11 cellular contexts compared by ENCODE assay signal in genomic region chr10:7561216-7561893, GRCh38.
DNase-seq lines count a peak whose midpoint lies in the region; ATAC-seq and TF ChIP-seq lines count a peak whose summit lies in the region.
"Had no signal": no experiment of that assay in that cellular context is flagged by ENCODE, and none has a peak within 500 bp of the region (broad histone marks: within the 10 kb centered on the region; RNA-seq: fewer than 3 reads in every experiment).

No MANE protein-coding gene starts in this region.

- H3K4me1 ChIP-seq in muscle layer of duodenum (ENCODE audit: control insufficient read depth in 1 of 2, insufficient read depth in 2 of 2, low read length in 2 of 2) (peaks cover 4 to 41% of the 10 kb centered on the region in 2 donors), upper lobe of right lung (peaks cover 33% of the 10 kb centered on the region)

- TF ChIP-seq CTCF in fibroblast of the aortic adventitia (IDR thresholded peaks at IDR 0.05; ENCODE audit: insufficient read depth, low read length): no peak
- no peak for TF ChIP-seq CTCF in upper lobe of right lung (IDR thresholded peaks at IDR 0.05)

- intact Hi-C loops in upper lobe of right lung (cut with DNase I): no loop called here

- peak; percentile 9 for DNase-seq in NCI-H774 (lab: John Stamatoyannopoulos, UW)
- peak; percentile 25 for DNase-seq in fibroblast of the aortic adventitia (ENCODE audit: low read depth)
- DNase-seq in upper lobe of right lung: no peak
- DNase-seq in pons (ENCODE audit: low spot score): no peak
- no peak for DNase-seq in NCI-H510A (lab: John Stamatoyannopoulos, UW)
- DNase-seq in dermis blood vessel endothelial cell: no peak
- DNase-seq: activated T-cell treated with anti-CD3 and anti-CD28 coated beads, Interleukin-2, amount 50 U/mL, for 72 hours; effector memory CD4-positive, alpha-beta T cell had no signal

- ATAC-seq in upper lobe of right lung (peak; percentile 44), HG03439 (IDR thresholded peaks at IDR 0.05; ENCODE audit: unreplicated experiment) (no peak)
- ATAC-seq: activated T-cell treated with anti-CD3 and anti-CD28 coated beads, Interleukin-2, amount 50 U/mL, for 72 hours; HCT116 had no signal

- H3K27me3 ChIP-seq in muscle layer of duodenum (ENCODE audit: low read depth, low read length): no peaks in the 10 kb centered on the region
- H3K27me3 ChIP-seq in upper lobe of right lung: no peaks in the 10 kb centered on the region

- H3K27ac ChIP-seq in muscle layer of duodenum (ENCODE audit: low read length): peak overlapping the region; percentile 67
- no peak overlapping the region for H3K27ac ChIP-seq in upper lobe of right lung

- peaks cover 0 to 4% of the 10 kb centered on the region in 2 donors for H3K36me3 ChIP-seq in muscle layer of duodenum (ENCODE audit: control insufficient read depth in 1 of 2, insufficient read depth in 2 of 2, low read length in 2 of 2)
- no peaks in the 10 kb centered on the region for H3K36me3 ChIP-seq in upper lobe of right lung

- H3K9me3 ChIP-seq in muscle layer of duodenum (ENCODE audit: control insufficient read depth in 1 of 2, low read length in 2 of 2) (no peaks in the 10 kb centered on the region), upper lobe of right lung (no peaks in the 10 kb centered on the region)

- no peak overlapping the region for H3K4me3 ChIP-seq in fibroblast of the aortic adventitia (ENCODE audit: low read depth, low read length)
- no peak overlapping the region for H3K4me3 ChIP-seq in muscle layer of duodenum (ENCODE audit: low read depth in 1 of 2, low read length in 2 of 2)
- no peak overlapping the region for H3K4me3 ChIP-seq in upper lobe of right lung

Comparison
In these comparisons a context has a peak if more than half of its experiments do, and no peak if none do; other contexts are left out.
1. DNase-seq: peak in NCI-H774 (single experiment) and fibroblast of the aortic adventitia (single experiment); none in upper lobe of right lung (single experiment), pons (single experiment), NCI-H510A (single experiment) and dermis blood vessel endothelial cell (single experiment).